ENCODE assay signal across 8 cellular contexts in genomic region chr1:28510350-28511223, GRCh38. TPM values are rescaled to one million over a fixed set of nuclear protein-coding genes. Genes with fewer than 3 reads are reported as not detected.
DNase-seq lines count a peak whose midpoint lies in the region; ATAC-seq and TF ChIP-seq lines count a peak whose summit lies in the region.

No MANE protein-coding gene starts in this region.

- H3K27me3 Mint-ChIP-seq in activated CD8-positive, alpha-beta T cell treated with anti-CD3 and anti-CD28 coated beads, Interleukin-2, amount 10 ng/mL, durations not matched to agents 7 days and 5 days (ENCODE audit: low read depth), result no peaks in the 10 kb centered on the region
- H3K27me3 Mint-ChIP-seq in type B pancreatic cell, result peaks cover 3% of the 10 kb centered on the region

- peaks cover 43% of the 10 kb centered on the region for H3K4me1 Mint-ChIP-seq in activated CD8-positive, alpha-beta T cell treated with anti-CD3 and anti-CD28 coated beads, Interleukin-2, amount 10 ng/mL, durations not matched to agents 7 days and 5 days (ENCODE audit: low read depth)
- peaks cover 31% of the 10 kb centered on the region for H3K4me1 Mint-ChIP-seq in type B pancreatic cell (ENCODE audit: unreplicated experiment)

- H3K4me1 ChIP-seq in KMS-11 (ENCODE audit: low read depth, poor library complexity, severe bottlenecking) (peaks cover 72% of the 10 kb centered on the region), iPS-18a (ENCODE audit: control insufficient read depth, low read depth, low read length) (peaks cover 19% of the 10 kb centered on the region)

- no peaks in the 10 kb centered on the region for H3K9me3 ChIP-seq in iPS-18a (ENCODE audit: control insufficient read depth, low read depth, low read length)

- TF ChIP-seq CTCF in KMS-11 (conservative IDR thresholded peaks at IDR 0.05; ENCODE audit: low read depth, low read length) (0 out of 2 replicates have a peak, but pooled peaks have one; percentile 3), type B pancreatic cell (conservative IDR thresholded peaks at IDR 0.05) (no peak)

- H4K20me1 ChIP-seq in KMS-11 (ENCODE audit: insufficient read depth), result peaks cover 19% of the 10 kb centered on the region

- no peak overlapping the region for H2AFZ ChIP-seq in KMS-11 (ENCODE audit: low read depth)

- H3K9ac ChIP-seq in KMS-11 (peak overlapping the region; percentile 98; the same call in 1 of the 2 replicates), iPS-18a (ENCODE audit: low read length) (peak overlapping the region; percentile 93)

- H3K4me3 Mint-ChIP-seq in activated CD8-positive, alpha-beta T cell treated with anti-CD3 and anti-CD28 coated beads, Interleukin-2, amount 10 ng/mL, durations not matched to agents 7 days and 5 days, result peak overlapping the region; percentile 97
- peak overlapping the region; percentile 97 for H3K4me3 Mint-ChIP-seq in type B pancreatic cell

- peaks cover 43% of the 10 kb centered on the region for H3K79me2 ChIP-seq in KMS-11 (ENCODE audit: insufficient read depth, low read depth)

- H3K27ac ChIP-seq in KMS-11 (peak overlapping the region; percentile 96), iPS-18a (ENCODE audit: low read length) (peak overlapping the region; percentile 89)

- H3K9me3 Mint-ChIP-seq in activated CD8-positive, alpha-beta T cell treated with anti-CD3 and anti-CD28 coated beads, Interleukin-2, amount 10 ng/mL, durations not matched to agents 7 days and 5 days (ENCODE audit: insufficient read depth), result no peaks in the 10 kb centered on the region
- no peaks in the 10 kb centered on the region for H3K9me3 Mint-ChIP-seq in type B pancreatic cell

- in situ Hi-C loops in Caki2 (cut with HindIII; ENCODE audit: low pct_unique_long_range_greater_than_20kb, low sequenced_read_pairs), result no loop called here

- peak; percentile 5 for ATAC-seq in activated CD8-positive, alpha-beta T cell treated with anti-CD3 and anti-CD28 coated beads, Interleukin-2, amount 10 ng/mL, durations not matched to agents 7 days and 5 days

- peaks cover 28% of the 10 kb centered on the region for H3K36me3 ChIP-seq in KMS-11 (ENCODE audit: insufficient read depth)
- H3K36me3 ChIP-seq in iPS-18a (ENCODE audit: control insufficient read depth, low read depth, low read length), result peaks cover 60% of the 10 kb centered on the region

- POLR2A ChIA-PET in activated CD8-positive, alpha-beta T cell treated with anti-CD3 and anti-CD28 coated beads, Interleukin-2, amount 10 ng/mL, durations not matched to agents 7 days and 5 days (lab: Charles Lee), result interaction anchor here (1.0 to 7.0 kb wide), 8 partner anchors 8 to 670 kb away, joined by 3 to 97 read pairs (median 5); partner anchors contain the start of gene TAF12

- no peak overlapping the region for H3K4me3 ChIP-seq in KMS-11 (IDR thresholded peaks at IDR 0.05; ENCODE audit: insufficient read depth, low read depth, low read length)
- peak overlapping the region; percentile 65 for H3K4me3 ChIP-seq in iPS-18a (ENCODE audit: low read length)

- peak; percentile 54 for DNase-seq in Caki2 (ENCODE audit: low read depth)
- DNase-seq in activated CD8-positive, alpha-beta T cell treated with anti-CD3 and anti-CD28 coated beads, Interleukin-2, amount 10 ng/mL, durations not matched to agents 7 days and 5 days, result no peak
- no peak for DNase-seq in type B pancreatic cell (ENCODE audit: extremely low spot score, unreplicated experiment)
- DNase-seq in anterior cingulate cortex (lab: John Stamatoyannopoulos, UW), result no peak
- no peak for DNase-seq in iPS-NIHi7 (ENCODE audit: extremely low spot score)
- no peak for DNase-seq in hippocampal formation (lab: John Stamatoyannopoulos, UW)

- H3K4me2 ChIP-seq in KMS-11, result no peak overlapping the region; the same call in 1 of the 2 replicates

- H3K27ac Mint-ChIP-seq in activated CD8-positive, alpha-beta T cell treated with anti-CD3 and anti-CD28 coated beads, Interleukin-2, amount 10 ng/mL, durations not matched to agents 7 days and 5 days, result peak overlapping the region; percentile 97
- H3K27ac Mint-ChIP-seq in type B pancreatic cell, result peak overlapping the region; percentile 98

- H3K36me3 Mint-ChIP-seq in activated CD8-positive, alpha-beta T cell treated with anti-CD3 and anti-CD28 coated beads, Interleukin-2, amount 10 ng/mL, durations not matched to agents 7 days and 5 days (ENCODE audit: low read depth), result peaks cover 78% of the 10 kb centered on the region
- H3K36me3 Mint-ChIP-seq in type B pancreatic cell, result peaks cover 53% of the 10 kb centered on the region

- CTCF ChIA-PET in activated CD8-positive, alpha-beta T cell treated with anti-CD3 and anti-CD28 coated beads, Interleukin-2, amount 10 ng/mL, durations not matched to agents 7 days and 5 days (lab: Charles Lee), result interaction anchor here (0.6 to 3.6 kb wide), 8 partner anchors 43 to 262 kb away, joined by 3 to 19 read pairs (median 4); partner anchors contain the start of genes SESN2 and TRNAU1AP

- H3K27me3 ChIP-seq in KMS-11 (ENCODE audit: insufficient read depth, low read depth) (no peaks in the 10 kb centered on the region), iPS-18a (ENCODE audit: control insufficient read depth, insufficient read depth, low read length) (no peaks in the 10 kb centered on the region)

RNA-seq across cellular contexts. Expression of gene RCC1, which starts 4.7 kb away (rescaled TPM):
- 76.9 and 87.3 TPM in 2 replicates for total RNA-seq in Caki2 (2014; rRNA removed; shearing (Covaris generic); ENCODE audit: low replicate concordance)
- 10 to 100 TPM; 80.7 to 85.3 TPM for total RNA-seq in activated CD8-positive, alpha-beta T cell treated with anti-CD3 and anti-CD28 coated beads, Interleukin-2, amount 10 ng/mL, durations not matched to agents 7 days and 5 days
- 38.8 and 46.5 TPM in 2 replicates for total RNA-seq in type B pancreatic cell (ENCODE audit: low replicate concordance)

RNA-seq across cellular contexts. Expression of gene TRNAU1AP, which starts 42.3 kb away (rescaled TPM):
- total RNA-seq in Caki2 (2014; rRNA removed; shearing (Covaris generic); ENCODE audit: low replicate concordance), result 15.3 and 22.7 TPM in 2 replicates
- 10 to 100 TPM; 73.2 to 77.7 TPM for total RNA-seq in activated CD8-positive, alpha-beta T cell treated with anti-CD3 and anti-CD28 coated beads, Interleukin-2, amount 10 ng/mL, durations not matched to agents 7 days and 5 days
- total RNA-seq in type B pancreatic cell (ENCODE audit: low replicate concordance), result 26.9 and 33.7 TPM in 2 replicates
